Comparison of ENCODE assay signal across 24 cellular contexts in the genomic region with DNA sequence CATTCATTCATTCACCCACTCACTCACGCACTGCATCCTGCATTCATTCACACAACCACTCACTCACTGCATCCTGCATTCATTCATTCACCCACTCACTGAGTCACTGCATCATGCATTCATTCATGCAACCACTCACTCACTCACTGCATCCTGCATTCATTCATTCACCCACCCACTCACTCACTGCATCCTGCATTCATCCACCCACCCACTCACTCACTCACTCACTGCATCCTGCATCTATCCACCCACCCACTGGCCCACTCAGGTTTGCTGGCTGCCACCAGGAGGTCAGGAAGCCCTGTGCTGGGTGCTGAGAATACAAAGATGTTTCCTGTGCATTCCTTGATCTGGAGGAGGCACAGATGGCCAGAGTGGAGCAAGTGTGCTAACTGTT. TPM values are rescaled to one million over a fixed set of nuclear protein-coding genes. Genes with fewer than 3 reads are reported as not detected.
DNase-seq lines count a peak whose midpoint lies in the region; ATAC-seq, FAIRE-seq and TF ChIP-seq lines count a peak whose summit lies in the region.
"Had no signal": no experiment of that assay in that cellular context is flagged by ENCODE, and none has a peak within 500 bp of the region (broad histone marks: within the 10 kb centered on the region; RNA-seq: fewer than 3 reads in every experiment).

No MANE protein-coding gene starts in this region.

- H3K9me3 Mint-ChIP-seq in naive thymus-derived CD4-positive, alpha-beta T cell = peaks cover 0 to 4% (median 0%) of the 10 kb centered on the region in 11 donors
- H3K9me3 Mint-ChIP-seq: CD8-positive, alpha-beta T cell had no signal

- no peak overlapping the region for H3K4me3 ChIP-seq in BLaER1
- H3K4me3 ChIP-seq in HEK293 (ENCODE audit: low read depth, low read length) = no peak overlapping the region
- H3K4me3 ChIP-seq in GM12878 = no peak overlapping the region
- H3K4me3 ChIP-seq in H1 (ENCODE audit: extremely low read depth in 1 of 4, insufficient read depth in 2 of 4, low read depth in 3 of 4, low read length in 4 of 4) = no peak overlapping the region
- H3K4me3 ChIP-seq in naive thymus-derived CD4-positive, alpha-beta T cell (ENCODE audit: low read length) = no peak overlapping the region
- H3K4me3 ChIP-seq: A549 had no signal

- no peak overlapping the region for H2AFZ ChIP-seq in GM12878 (ENCODE audit: control insufficient read depth, low read depth, low read length)
- no peak overlapping the region for H2AFZ ChIP-seq in H1 (ENCODE audit: low read length)

- no peak overlapping the region for H4K8ac ChIP-seq in H1 (ENCODE audit: extremely low read depth, insufficient read depth, low read length)

- no peak overlapping the region for H2BK120ac ChIP-seq in H1 (replicated peaks; ENCODE audit: low read depth, low read length)

- RAD21 ChIA-PET in GM12878 (lab: Charles Lee; ENCODE audit: unreplicated experiment) = no interaction called here

- no peak overlapping the region for H4K5ac ChIP-seq in H1 (ENCODE audit: insufficient read length, low read depth, low read length)

- no peak overlapping the region for H3K4me3 Mint-ChIP-seq in naive thymus-derived CD4-positive, alpha-beta T cell
- H3K4me3 Mint-ChIP-seq: CD8-positive, alpha-beta T cell had no signal

- H3K9ac ChIP-seq in BLaER1 (no peak overlapping the region), GM12878 (ENCODE audit: control insufficient read depth, insufficient read depth, low read length) (no peak overlapping the region), H1 (replicated peaks in 1 of 4; ENCODE audit: extremely low read depth in 1 of 4, low read depth in 3 of 4, low read length in 3 of 4) (no peak overlapping the region)

- peak overlapping the region; percentile 39; the same call in 1 of the 2 replicates for H2AK5ac ChIP-seq in H1 (ENCODE audit: low read depth, low read length)

- H2BK12ac ChIP-seq in H1 (ENCODE audit: low read depth, low read length) = peak overlapping the region; percentile 27; the same call in 1 of the 2 replicates

- no peaks in the 10 kb centered on the region for H3K9me3 ChIP-seq in BLaER1
- no peaks in the 10 kb centered on the region for H3K9me3 ChIP-seq in HEK293 (ENCODE audit: control insufficient read depth, insufficient read depth, low read depth, low read length)
- no peaks in the 10 kb centered on the region for H3K9me3 ChIP-seq in GM12878 (replicated peaks; ENCODE audit: control insufficient read depth, insufficient read depth, low read length)
- H3K9me3 ChIP-seq in H1 (ENCODE audit: insufficient read depth in 2 of 2, low read depth in 1 of 2, low read length in 1 of 2) = no peaks in the 10 kb centered on the region
- H3K9me3 ChIP-seq in naive thymus-derived CD4-positive, alpha-beta T cell (ENCODE audit: control insufficient read depth in 2 of 3, low read length in 3 of 3) = no peaks in the 10 kb centered on the region
- H3K9me3 ChIP-seq: A549, BE2C had no signal

- no peak overlapping the region for H3K14ac ChIP-seq in H1 (ENCODE audit: insufficient read length)

- in situ Hi-C loops in GM12878 (cut with MboI) = no loop called here

- no peak overlapping the region for H3K4ac ChIP-seq in H1 (replicated peaks; ENCODE audit: insufficient read length, low read depth, low read length)

- no peaks in the 10 kb centered on the region for H3K36me3 Mint-ChIP-seq in naive thymus-derived CD4-positive, alpha-beta T cell
- H3K36me3 Mint-ChIP-seq: CD8-positive, alpha-beta T cell had no signal

- H3K36me3 ChIP-seq in BLaER1 = no peaks in the 10 kb centered on the region
- H3K36me3 ChIP-seq in HEK293 (ENCODE audit: control insufficient read depth in 2 of 2, insufficient read depth in 1 of 2, low read length in 2 of 2) = no peaks in the 10 kb centered on the region
- no peaks in the 10 kb centered on the region for H3K36me3 ChIP-seq in GM12878 (ENCODE audit: control insufficient read depth in 2 of 2, insufficient read depth in 2 of 2, low read length in 1 of 2)
- H3K36me3 ChIP-seq in H1 (ENCODE audit: control insufficient read depth in 2 of 4, insufficient read depth in 4 of 4, low read length in 3 of 4) = no peaks in the 10 kb centered on the region
- H3K36me3 ChIP-seq in naive thymus-derived CD4-positive, alpha-beta T cell (ENCODE audit: control insufficient read depth in 2 of 3, insufficient read depth in 3 of 3, low read length in 3 of 3) = no peaks in the 10 kb centered on the region
- H3K36me3 ChIP-seq: BE2C had no signal

- SMC1A ChIA-PET in GM12878 (lab: Charles Lee; ENCODE audit: uncharacterized antibody, unreplicated experiment) = no interaction called here

- no peak overlapping the region for H3K27ac Mint-ChIP-seq in naive thymus-derived CD4-positive, alpha-beta T cell
- H3K27ac Mint-ChIP-seq: CD4-positive, CD25-positive, alpha-beta regulatory T cell; CD8-positive, alpha-beta T cell had no signal

- peaks cover 6% of the 10 kb centered on the region; the same call in 1 of the 2 replicates for H3K23me2 ChIP-seq in H1 (ENCODE audit: low read depth, low read length)

- no peak for FAIRE-seq in GM12878 (lab: Jason Lieb, UNC)
- FAIRE-seq in H1 (lab: Jason Lieb, UNC) = no peak
- FAIRE-seq: A549, G401.6, GM12891, GM18507 had no signal

- no peak overlapping the region for H2BK5ac ChIP-seq in H1 (ENCODE audit: low read depth, low read length)

- 100% methylated on average over 1 of the region's 1 CpG for WGBS in GM12878 (ENCODE audit: insufficient coverage, insufficient replicate concordance, low lambda C conversion rate, missing lambda C conversion rate)
- 95% methylated on average over 1 of the region's 1 CpG; no CpG with 5 or more reads in 1 of the 2 experiments for WGBS in H1 (ENCODE audit: extremely low coverage in 1 of 2, insufficient coverage in 1 of 2, insufficient read length in 1 of 2, insufficient replicate concordance in 2 of 2, low coverage in 1 of 2, low lambda C conversion rate in 2 of 2, missing lambda C conversion rate in 1 of 2), 2 experiments

- TF ChIP-seq CTCF in HEK293 (tag by site-specific recombination; IDR thresholded peaks at IDR 0.05) = no peak
- no peak for TF ChIP-seq CTCF in GM12878 (IDR thresholded peaks at IDR 0.05 in 2 of 3, conservative IDR thresholded peaks at IDR 0.05 in 1 of 3; ENCODE audit: control insufficient read depth in 2 of 3, extremely low read depth in 1 of 3, insufficient read depth in 1 of 3, low read depth in 3 of 3, low read length in 3 of 3)
- no peak for TF ChIP-seq CTCF in H1 (IDR thresholded peaks at IDR 0.05; ENCODE audit: control extremely low read depth in 1 of 3, insufficient read depth in 1 of 3, low read depth in 1 of 3, low read length in 3 of 3)

- H3K23ac ChIP-seq in H1 (ENCODE audit: insufficient read length) = no peak overlapping the region

- no TSS peak for BruUV-seq in GM12878 (replicated peaks; lab: Mats Ljungman, UMichigan)

- POLR2A ChIA-PET in HEK293 (lab: Yijun Ruan, JAX) = no interaction called here
- POLR2A ChIA-PET in GM12878 (lab: Charles Lee) = no interaction called here
- POLR2A ChIA-PET in H1 (lab: Charles Lee; ENCODE audit: partially characterized antibody) = interaction anchor here (2.3 to 2.4 kb wide), 2 partner anchors 16 to 37 kb away, joined by 10 to 12 read pairs; a partner anchor contains a TSS
- POLR2A ChIA-PET in naive thymus-derived CD4-positive, alpha-beta T cell (lab: Charles Lee) = no interaction called here

- H3K27ac ChIP-seq in BLaER1 = no peak overlapping the region
- H3K27ac ChIP-seq in HEK293 (ENCODE audit: extremely low read depth, low read depth, low read length) = no peak overlapping the region
- no peak overlapping the region for H3K27ac ChIP-seq in GM12878 (ENCODE audit: control insufficient read depth, insufficient read depth)
- no peak overlapping the region for H3K27ac ChIP-seq in H1 (ENCODE audit: low read depth, low read length)
- no peak overlapping the region for H3K27ac ChIP-seq in substantia nigra (ENCODE audit: low read depth, low read length, poor library complexity, severe bottlenecking)
- no peak overlapping the region for H3K27ac ChIP-seq in naive thymus-derived CD4-positive, alpha-beta T cell (ENCODE audit: low read depth, low read length)
- H3K27ac ChIP-seq: A549, C4-2B had no signal

- intact Hi-C loops in GM12878 (cut with micrococcal nuclease; ENCODE audit: unreplicated experiment) = no loop called here
- intact Hi-C loops in naive thymus-derived CD4-positive, alpha-beta T cell (cut with micrococcal nuclease) = no loop called here

- H3K27me3 ChIP-seq in BLaER1 (no peaks in the 10 kb centered on the region), GM12878 (replicated peaks in 1 of 2; ENCODE audit: control insufficient read depth in 2 of 2, insufficient read depth in 2 of 2, low read length in 1 of 2) (no peaks in the 10 kb centered on the region), H1 (replicated peaks in 1 of 4; ENCODE audit: control insufficient read depth in 3 of 4, extremely low read depth in 1 of 4, insufficient read depth in 3 of 4, low read length in 3 of 4) (no peaks in the 10 kb centered on the region)
- no peaks in the 10 kb centered on the region for H3K27me3 ChIP-seq in naive thymus-derived CD4-positive, alpha-beta T cell (ENCODE audit: control insufficient read depth in 2 of 2, insufficient read depth in 2 of 2, low read length in 2 of 2)
- H3K27me3 ChIP-seq: BE2C had no signal

- H3K27me3 Mint-ChIP-seq in naive thymus-derived CD4-positive, alpha-beta T cell = no peaks in the 10 kb centered on the region

- no peak overlapping the region for H2BK15ac ChIP-seq in H1 (ENCODE audit: low read length)

- TF ChIP-seq EP300 in GM12878 (IDR thresholded peaks at IDR 0.05; ENCODE audit: borderline replicate concordance in 1 of 2, control insufficient read depth in 1 of 2, low read depth in 2 of 2, low read length in 2 of 2) = no peak
- TF ChIP-seq EP300 in H1 (IDR thresholded peaks at IDR 0.05; ENCODE audit: borderline replicate concordance in 1 of 2, low read depth in 2 of 2, low read length in 2 of 2) = no peak

- no peak for TF ChIP-seq POLR2A in GM12878 (IDR thresholded peaks at IDR 0.05; ENCODE audit: low read depth, low read length)
- no peak for TF ChIP-seq POLR2A in H1 (IDR thresholded peaks at IDR 0.05; ENCODE audit: control extremely low read depth in 1 of 2, low read depth in 2 of 2, low read length in 2 of 2)

- no peak overlapping the region for H4K91ac ChIP-seq in H1 (replicated peaks; ENCODE audit: insufficient read length, low read length)

- H3K18ac ChIP-seq in H1 (ENCODE audit: extremely low read depth, low read length) = no peak overlapping the region; the same call in 1 of the 2 replicates

- DNase-seq in GM12878 (ENCODE audit: low read depth, low spot score) (no peak), H1 (ENCODE audit: low read depth in 1 of 2, low spot score in 2 of 2) (no peak), substantia nigra (lab: John Stamatoyannopoulos, UW) (no peak)
- DNase-seq in naive thymus-derived CD4-positive, alpha-beta T cell = no peak
- DNase-seq: 8988T; ACHN; AML-193; BE2C; CD4-positive, CD25-positive, alpha-beta regulatory T cell; CD8-positive, alpha-beta T cell; DMS153; DND-41; GOT3; H7; HCEC 1CT had no signal

- H2BK20ac ChIP-seq in H1 (ENCODE audit: low read length) = peak overlapping the region; percentile 34; the same call in 1 of the 2 replicates

- peaks cover 9% of the 10 kb centered on the region for H4K20me1 ChIP-seq in BLaER1
- no peaks in the 10 kb centered on the region for H4K20me1 ChIP-seq in GM12878 (ENCODE audit: control insufficient read depth, insufficient read depth)
- no peaks in the 10 kb centered on the region for H4K20me1 ChIP-seq in H1 (replicated peaks in 1 of 2; ENCODE audit: control insufficient read depth in 1 of 2, insufficient read depth in 2 of 2, low read length in 2 of 2)

- peaks cover 8% of the 10 kb centered on the region; the same call in 1 of the 2 replicates for H3K79me1 ChIP-seq in H1 (ENCODE audit: low read depth, low read length)

- H3K56ac ChIP-seq in H1 (replicated peaks; ENCODE audit: insufficient read length, low read depth, low read length) = no peak overlapping the region

- H3K79me2 ChIP-seq in GM12878 (ENCODE audit: control insufficient read depth, insufficient read depth, low read length) = peaks cover 23% of the 10 kb centered on the region
- H3K79me2 ChIP-seq in H1 (ENCODE audit: control insufficient read depth in 1 of 2, insufficient read depth in 2 of 2, low read length in 2 of 2) = peaks cover 0 to 14% of the 10 kb centered on the region in 2 experiments; a peak in 2 of 4 replicates

- H3K4me2 ChIP-seq in BLaER1 (peak overlapping the region; percentile 43; the same call in 1 of the 2 replicates), GM12878 (ENCODE audit: control insufficient read depth, insufficient read depth) (no peak overlapping the region), H1 (ENCODE audit: insufficient read depth in 1 of 2, low read depth in 2 of 2, low read length in 2 of 2) (no peak overlapping the region)
- H3K4me2 ChIP-seq: A549 had no signal

- ATAC-seq in GM12878 (no peak), GM21526 (IDR thresholded peaks at IDR 0.05; ENCODE audit: low FRiP score, unreplicated experiment) (no peak), HG03439 (IDR thresholded peaks at IDR 0.05; ENCODE audit: unreplicated experiment) (no peak)
- ATAC-seq in naive thymus-derived CD4-positive, alpha-beta T cell = no peak
- ATAC-seq: A549; CD8-positive, alpha-beta T cell had no signal

- peaks cover 0 to 17% (median 15%) of the 10 kb centered on the region in 7 donors for H3K4me1 Mint-ChIP-seq in naive thymus-derived CD4-positive, alpha-beta T cell

- TF ChIP-seq RAD21 in GM12878 (IDR thresholded peaks at IDR 0.05; ENCODE audit: insufficient read depth, low read depth, low read length) (no peak), H1 (IDR thresholded peaks at IDR 0.05 in 1 of 2, conservative IDR thresholded peaks at IDR 0.05 in 1 of 2; ENCODE audit: low read depth in 2 of 2, low read length in 2 of 2) (no peak)

- CTCF ChIA-PET in HEK293 (lab: Yijun Ruan, JAX) = no interaction called here
- CTCF ChIA-PET in GM12878 (lab: Yijun Ruan, JAX) = no interaction called here
- CTCF ChIA-PET in H1 (lab: Charles Lee; ENCODE audit: partially characterized antibody) = interaction anchor here (0.6 kb wide), 1 partner anchor 37 kb away, joined by 3 read pairs; no protein-coding TSS in a partner anchor
- CTCF ChIA-PET in naive thymus-derived CD4-positive, alpha-beta T cell (lab: Charles Lee) = no interaction called here

- H3K4me1 ChIP-seq in BLaER1 (peaks cover 55% of the 10 kb centered on the region), HEK293 (ENCODE audit: control insufficient read depth, insufficient read depth, low read length) (no peaks in the 10 kb centered on the region), GM12878 (ENCODE audit: control insufficient read depth, insufficient read depth, low read length) (peaks cover 4% of the 10 kb centered on the region), H1 (replicated peaks in 1 of 4; ENCODE audit: control insufficient read depth in 3 of 4, insufficient read depth in 4 of 4, low read length in 3 of 4) (peaks cover 0 to 2% (median 0%) of the 10 kb centered on the region in 4 experiments; a peak in 1 of 7 replicates)
- H3K4me1 ChIP-seq in naive thymus-derived CD4-positive, alpha-beta T cell (ENCODE audit: control insufficient read depth in 2 of 2, insufficient read depth in 2 of 2, low read length in 2 of 2) = no peaks in the 10 kb centered on the region
- H3K4me1 ChIP-seq: A549, BE2C had no signal

RNA-seq across cellular contexts. Expression of a gene that starts 2.3 kb away (rescaled TPM):
- total RNA-seq in GM12878 (2013; cell fraction: nucleolus; rRNA removed) = 69.7 and 75.0 TPM in 2 replicates
- total RNA-seq in GM12878 (2014; rRNA removed) = 40.5 and 42.2 TPM in 2 replicates
- 46.5 and 51.6 TPM in 2 replicates for total RNA-seq in GM12878 (2014; rRNA removed; fragmentation: Illumina TruSeq; extraction: Trizol)
- total RNA-seq in GM12878 (2021) = 150 and 156 TPM in 2 replicates
- 12.4 TPM for polyA plus RNA-seq in GM12878 (2011; ENCODE audit: low read depth)
- polyA plus RNA-seq in GM12878 (2011; rRNA removed) = 92.1 and 210 TPM in 2 replicates
- 146 and 248 TPM in 2 replicates for polyA plus RNA-seq in GM12878 (2011; cell fraction: cytosol; rRNA removed)
- 220 and 232 TPM in 2 replicates for polyA plus RNA-seq in GM12878 (2011; cell fraction: nucleus; rRNA removed)
- 101 and 127 TPM in 2 replicates for polyA plus RNA-seq in GM12878 (2012)
- 19.4 and 79.8 TPM in 2 replicates for polyA plus RNA-seq in GM12878 (2014; fragmentation: Illumina TruSeq; extraction: Trizol)
- polyA plus RNA-seq in GM12878 (2014; fragmentation: Nextera tagmentation; extraction: Ambion mirVana) = 10 to 100 TPM in 1 of 2 experiments, 1 to 10 TPM in 1; 6.4 to 21.5 TPM
- polyA plus RNA-seq in GM12878 (2014; rRNA removed) = 115 and 118 TPM in 2 replicates
- 100 to 1,000 TPM; 118 to 133 TPM for polyA plus RNA-seq in GM12878 (2016; fragmentation: Nextera tagmentation; extraction: Ambion mirVana)
- 199 and 253 TPM in 2 replicates for polyA minus RNA-seq in GM12878 (2011; rRNA and poly(A)+ RNA removed)
- polyA minus RNA-seq in GM12878 (2011; cell fraction: cytosol; rRNA and poly(A)+ RNA removed) = 69.8 and 71.0 TPM in 2 replicates
- polyA minus RNA-seq in GM12878 (2011; cell fraction: nucleus; rRNA and poly(A)+ RNA removed) = 31.3 and 40.8 TPM in 2 replicates
- total RNA-seq in H1 (2021; fragmentation: NEBNext Ultra II Directional; extraction: Animal tissue kit (Norgen Biotek cat#: 25700)) = 46.2 and 49.5 TPM in 2 replicates
- 69.2 and 70.8 TPM in 2 replicates for polyA plus RNA-seq in H1 (2011; rRNA removed)
- polyA plus RNA-seq in H1 (2011; cell fraction: cytosol; rRNA removed) = 43.8 TPM
- 87.4 TPM for polyA plus RNA-seq in H1 (2011; cell fraction: nucleus; rRNA removed)
- 24.9 to 55.7 TPM (median 48.9 TPM) in 4 replicates for polyA plus RNA-seq in H1 (2012, experiment 1 of 2)
- polyA plus RNA-seq in H1 (2012, experiment 2 of 2) = 15.1 TPM
- polyA plus RNA-seq in H1 (2013, experiment 1 of 2) = 13.0 TPM
- 12.5 TPM for polyA plus RNA-seq in H1 (2013, experiment 2 of 2)
- 76.9 and 104 TPM in 2 replicates for polyA minus RNA-seq in H1 (2011; rRNA and poly(A)+ RNA removed)
- polyA minus RNA-seq in H1 (2011; cell fraction: cytosol; rRNA and poly(A)+ RNA removed) = 27.6 TPM
- 30.4 TPM for polyA minus RNA-seq in H1 (2011; cell fraction: nucleus; rRNA and poly(A)+ RNA removed)
- 10 to 100 TPM in 2 of 5 experiments, 1 to 10 TPM in 3; 4.7 to 31.5 (median 9.4) TPM for total RNA-seq in naive thymus-derived CD4-positive, alpha-beta T cell
- 10 to 100 TPM in 1 of 2 donors, 1 to 10 TPM in 1; 7.7 to 11.3 TPM for polyA plus RNA-seq in naive thymus-derived CD4-positive, alpha-beta T cell

RNA-seq across cellular contexts. Expression of a gene that starts 38.0 kb away (rescaled TPM):
- total RNA-seq in GM12878 (2013; cell fraction: nucleolus; rRNA removed) = 276 and 290 TPM in 2 replicates
- total RNA-seq in GM12878 (2014; rRNA removed) = 154 and 166 TPM in 2 replicates
- total RNA-seq in GM12878 (2014; rRNA removed; fragmentation: Illumina TruSeq; extraction: Trizol) = 197 and 221 TPM in 2 replicates
- total RNA-seq in GM12878 (2021) = 232 and 251 TPM in 2 replicates
- 108 TPM for polyA plus RNA-seq in GM12878 (2011; ENCODE audit: low read depth)
- 138 and 140 TPM in 2 replicates for polyA plus RNA-seq in GM12878 (2011; rRNA removed)
- 110 and 132 TPM in 2 replicates for polyA plus RNA-seq in GM12878 (2011; cell fraction: cytosol; rRNA removed)
- 251 and 346 TPM in 2 replicates for polyA plus RNA-seq in GM12878 (2011; cell fraction: nucleus; rRNA removed)
- 135 and 193 TPM in 2 replicates for polyA plus RNA-seq in GM12878 (2012)
- polyA plus RNA-seq in GM12878 (2014; fragmentation: Illumina TruSeq; extraction: Trizol) = 275 and 289 TPM in 2 replicates
- polyA plus RNA-seq in GM12878 (2014; fragmentation: Nextera tagmentation; extraction: Ambion mirVana) = 10 to 100 TPM; 17.6 to 52.4 TPM
- 167 and 173 TPM in 2 replicates for polyA plus RNA-seq in GM12878 (2014; rRNA removed)
- 100 to 1,000 TPM in 1 of 2 experiments, 10 to 100 TPM in 1; 36.9 to 126 TPM for polyA plus RNA-seq in GM12878 (2016; fragmentation: Nextera tagmentation; extraction: Ambion mirVana)
- polyA minus RNA-seq in GM12878 (2011; rRNA and poly(A)+ RNA removed) = 127 and 134 TPM in 2 replicates
- polyA minus RNA-seq in GM12878 (2011; cell fraction: cytosol; rRNA and poly(A)+ RNA removed) = 52.5 and 58.8 TPM in 2 replicates
- 59.1 and 78.1 TPM in 2 replicates for polyA minus RNA-seq in GM12878 (2011; cell fraction: nucleus; rRNA and poly(A)+ RNA removed)
- 306 and 316 TPM in 2 replicates for total RNA-seq in H1 (2021; fragmentation: NEBNext Ultra II Directional; extraction: Animal tissue kit (Norgen Biotek cat#: 25700))
- polyA plus RNA-seq in H1 (2011; rRNA removed) = 167 and 211 TPM in 2 replicates
- 181 TPM for polyA plus RNA-seq in H1 (2011; cell fraction: cytosol; rRNA removed)
- polyA plus RNA-seq in H1 (2011; cell fraction: nucleus; rRNA removed) = 316 TPM
- 268 to 336 TPM (median 277 TPM) in 4 replicates for polyA plus RNA-seq in H1 (2012, experiment 1 of 2)
- polyA plus RNA-seq in H1 (2012, experiment 2 of 2) = 155 TPM
- 177 TPM for polyA plus RNA-seq in H1 (2013, experiment 1 of 2)
- polyA plus RNA-seq in H1 (2013, experiment 2 of 2) = 161 TPM
- polyA minus RNA-seq in H1 (2011; rRNA and poly(A)+ RNA removed) = 182 and 192 TPM in 2 replicates
- polyA minus RNA-seq in H1 (2011; cell fraction: cytosol; rRNA and poly(A)+ RNA removed) = 142 TPM
- 129 TPM for polyA minus RNA-seq in H1 (2011; cell fraction: nucleus; rRNA and poly(A)+ RNA removed)
- total RNA-seq in naive thymus-derived CD4-positive, alpha-beta T cell = 100 to 1,000 TPM; 127 to 189 (median 158) TPM
- 100 to 1,000 TPM in 1 of 2 donors, 10 to 100 TPM in 1; 78.0 to 157 TPM for polyA plus RNA-seq in naive thymus-derived CD4-positive, alpha-beta T cell
